ENCODE assay signal across 1 cellular context in the genomic region with DNA sequence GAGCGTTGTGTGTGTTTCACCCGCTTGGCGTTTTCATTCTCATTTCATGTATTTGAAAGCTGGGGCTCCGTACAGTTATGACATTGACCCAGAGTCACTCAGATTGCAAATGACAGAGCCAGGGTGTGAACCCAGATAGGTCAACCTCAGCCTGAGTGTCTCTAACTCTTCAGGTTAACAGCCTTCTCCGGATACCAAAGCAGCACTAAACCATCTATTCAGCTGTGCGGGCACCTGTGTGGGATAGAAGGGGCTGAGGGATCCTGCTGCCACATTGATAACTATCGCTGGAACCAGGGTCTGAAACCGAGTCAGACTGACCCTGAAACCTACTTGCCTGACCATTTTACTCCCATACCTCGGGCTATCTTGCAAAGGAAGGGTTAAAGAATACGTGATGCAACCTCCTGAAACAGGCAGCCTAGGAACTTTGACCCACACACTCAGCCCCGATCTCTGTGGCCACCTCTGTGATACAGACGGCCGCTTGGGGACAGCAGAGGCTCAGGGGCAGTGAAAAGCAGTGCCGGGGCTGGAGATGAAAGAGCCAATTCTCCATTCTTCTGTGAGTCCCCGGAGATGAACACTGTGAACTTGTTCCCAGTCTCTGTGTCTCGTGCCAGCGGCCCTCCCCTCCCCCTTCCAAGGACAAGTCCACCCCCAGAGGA.
TF ChIP-seq lines count a peak whose summit lies in the region.

No MANE protein-coding gene starts in this region.

TF ChIP-seq in GM23338, 12 proteins besides CTCF, POLR2A, EP300 and RAD21 (continued from another document):
- TF ChIP-seq, protein P1, sequence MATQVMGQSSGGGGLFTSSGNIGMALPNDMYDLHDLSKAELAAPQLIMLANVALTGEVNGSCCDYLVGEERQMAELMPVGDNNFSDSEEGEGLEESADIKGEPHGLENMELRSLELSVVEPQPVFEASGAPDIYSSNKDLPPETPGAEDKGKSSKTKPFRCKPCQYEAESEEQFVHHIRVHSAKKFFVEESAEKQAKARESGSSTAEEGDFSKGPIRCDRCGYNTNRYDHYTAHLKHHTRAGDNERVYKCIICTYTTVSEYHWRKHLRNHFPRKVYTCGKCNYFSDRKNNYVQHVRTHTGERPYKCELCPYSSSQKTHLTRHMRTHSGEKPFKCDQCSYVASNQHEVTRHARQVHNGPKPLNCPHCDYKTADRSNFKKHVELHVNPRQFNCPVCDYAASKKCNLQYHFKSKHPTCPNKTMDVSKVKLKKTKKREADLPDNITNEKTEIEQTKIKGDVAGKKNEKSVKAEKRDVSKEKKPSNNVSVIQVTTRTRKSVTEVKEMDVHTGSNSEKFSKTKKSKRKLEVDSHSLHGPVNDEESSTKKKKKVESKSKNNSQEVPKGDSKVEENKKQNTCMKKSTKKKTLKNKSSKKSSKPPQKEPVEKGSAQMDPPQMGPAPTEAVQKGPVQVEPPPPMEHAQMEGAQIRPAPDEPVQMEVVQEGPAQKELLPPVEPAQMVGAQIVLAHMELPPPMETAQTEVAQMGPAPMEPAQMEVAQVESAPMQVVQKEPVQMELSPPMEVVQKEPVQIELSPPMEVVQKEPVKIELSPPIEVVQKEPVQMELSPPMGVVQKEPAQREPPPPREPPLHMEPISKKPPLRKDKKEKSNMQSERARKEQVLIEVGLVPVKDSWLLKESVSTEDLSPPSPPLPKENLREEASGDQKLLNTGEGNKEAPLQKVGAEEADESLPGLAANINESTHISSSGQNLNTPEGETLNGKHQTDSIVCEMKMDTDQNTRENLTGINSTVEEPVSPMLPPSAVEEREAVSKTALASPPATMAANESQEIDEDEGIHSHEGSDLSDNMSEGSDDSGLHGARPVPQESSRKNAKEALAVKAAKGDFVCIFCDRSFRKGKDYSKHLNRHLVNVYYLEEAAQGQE (IDR thresholded peaks at IDR 0.05; ENCODE audit: unreplicated experiment), result no peak
